In the genomic region with DNA sequence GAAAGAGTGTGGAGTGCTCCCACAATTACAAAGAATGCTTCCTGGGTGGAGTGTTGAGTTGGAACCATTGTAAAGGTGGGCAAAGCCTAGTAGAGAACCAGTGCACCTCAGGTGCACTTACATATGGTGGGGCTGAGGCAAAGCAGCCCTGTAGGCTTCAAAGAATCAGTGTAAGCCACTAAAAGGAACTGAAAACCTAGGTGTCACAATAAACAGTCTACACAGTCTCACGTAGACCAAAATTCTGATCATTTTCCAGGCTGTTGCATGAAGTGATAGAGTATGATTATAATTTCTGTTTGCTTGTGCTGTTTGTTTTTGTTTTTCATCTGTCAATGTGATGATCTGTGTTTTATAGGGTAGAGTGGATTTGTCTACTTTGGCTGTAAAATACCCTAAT, we compare ENCODE assay signal across 29 cellular contexts. TPM values are rescaled to one million over a fixed set of nuclear protein-coding genes. Genes with fewer than 3 reads are reported as not detected.
DNase-seq lines count a peak whose midpoint lies in the region; ATAC-seq and TF ChIP-seq lines count a peak whose summit lies in the region.
"Had no signal": no experiment of that assay in that cellular context is flagged by ENCODE, and none has a peak within 500 bp of the region (broad histone marks: within the 10 kb centered on the region; RNA-seq: fewer than 3 reads in every experiment).

No MANE protein-coding gene starts in this region.

- peaks cover 3% of the 10 kb centered on the region for H3K27me3 Mint-ChIP-seq in activated CD8-positive, alpha-beta memory T cell treated with anti-CD3 and anti-CD28 coated beads, Interleukin-2, amount 10 ng/mL, durations not matched to agents 7 days and 5 days
- peaks cover 4% of the 10 kb centered on the region for H3K27me3 Mint-ChIP-seq in CD4-positive, alpha-beta T cell
- H3K27me3 Mint-ChIP-seq in activated T-helper 17 cell treated with anti-CD3 and anti-CD28 coated beads, Interleukin-2, amount 50 U/mL, for 72 hours, result peaks cover 1% of the 10 kb centered on the region
- H3K27me3 Mint-ChIP-seq in endothelial cell (ENCODE audit: unreplicated experiment), result no peaks in the 10 kb centered on the region
- H3K27me3 Mint-ChIP-seq: IgD-negative memory B cell had no signal

- H3K9me3 ChIP-seq in CD4-positive, alpha-beta T cell (ENCODE audit: control insufficient read depth, low read length), result no peaks in the 10 kb centered on the region
- no peaks in the 10 kb centered on the region for H3K9me3 ChIP-seq in mesenchymal stem cell (ENCODE audit: control insufficient read depth, low read length)
- H3K9me3 ChIP-seq: Caco-2, gastrocnemius medialis, ovary, transverse colon had no signal

- no peak overlapping the region for H3K14ac ChIP-seq in mesenchymal stem cell (ENCODE audit: low read length in 2 of 2)

- no peak overlapping the region for H3K4me2 ChIP-seq in mesenchymal stem cell (ENCODE audit: low read length, poor library complexity, severe bottlenecking)

- no peak for TF ChIP-seq CTCF in CD4-positive, alpha-beta T cell (IDR thresholded peaks at IDR 0.05)
- no peak for TF ChIP-seq CTCF in endothelial cell (IDR thresholded peaks at IDR 0.05; ENCODE audit: unreplicated experiment)

- H2BK120ac ChIP-seq in mesenchymal stem cell (ENCODE audit: low read depth, low read length), result no peak overlapping the region

- WGBS in mesenchymal stem cell, result 100% methylated on average over 1 of the region's 1 CpG

- H3K4me3 Mint-ChIP-seq in activated CD8-positive, alpha-beta memory T cell treated with anti-CD3 and anti-CD28 coated beads, Interleukin-2, amount 10 ng/mL, durations not matched to agents 7 days and 5 days, result no peak overlapping the region
- H3K4me3 Mint-ChIP-seq in CD4-positive, alpha-beta T cell, result peak overlapping the region; percentile 63
- no peak overlapping the region for H3K4me3 Mint-ChIP-seq in activated T-helper 17 cell treated with anti-CD3 and anti-CD28 coated beads, Interleukin-2, amount 50 U/mL, for 72 hours
- H3K4me3 Mint-ChIP-seq in endothelial cell (ENCODE audit: unreplicated experiment), result no peak overlapping the region

- no peak for ATAC-seq in activated CD8-positive, alpha-beta memory T cell treated with anti-CD3 and anti-CD28 coated beads, Interleukin-2, amount 10 ng/mL, durations not matched to agents 7 days and 5 days
- no peak for ATAC-seq in CD4-positive, alpha-beta T cell (ENCODE audit: poor library complexity)
- no peak for ATAC-seq in activated T-helper 17 cell treated with anti-CD3 and anti-CD28 coated beads, Interleukin-2, amount 50 U/mL, for 72 hours (replicated peaks)
- no peak for ATAC-seq in GM18519 (IDR thresholded peaks at IDR 0.05; ENCODE audit: low FRiP score, unreplicated experiment)
- ATAC-seq: gastrocnemius medialis, left colon, Panc1 had no signal

- H4K8ac ChIP-seq in mesenchymal stem cell (ENCODE audit: low read length), result no peak overlapping the region

- H3K79me1 ChIP-seq in mesenchymal stem cell (replicated peaks; ENCODE audit: low read length, poor library complexity, severe bottlenecking), result peaks cover 12% of the 10 kb centered on the region

- no peak overlapping the region for H3K18ac ChIP-seq in mesenchymal stem cell (ENCODE audit: low read depth in 1 of 2, low read length in 2 of 2)

- H2AFZ ChIP-seq in mesenchymal stem cell (ENCODE audit: low read depth, low read length), result no peak overlapping the region

- H3K23ac ChIP-seq in mesenchymal stem cell (ENCODE audit: low read length in 2 of 2), result no peak overlapping the region

- no peak overlapping the region for H4K91ac ChIP-seq in mesenchymal stem cell (ENCODE audit: low read length)

- POLR2A ChIA-PET in CD4-positive, alpha-beta T cell (lab: Charles Lee), result interaction anchor here (1.2 kb wide), 1 partner anchor 416 kb away, joined by 3 read pairs; a partner anchor contains a TSS

- peaks cover 22% of the 10 kb centered on the region for H3K36me3 Mint-ChIP-seq in activated CD8-positive, alpha-beta memory T cell treated with anti-CD3 and anti-CD28 coated beads, Interleukin-2, amount 10 ng/mL, durations not matched to agents 7 days and 5 days
- peaks cover 31% of the 10 kb centered on the region for H3K36me3 Mint-ChIP-seq in CD4-positive, alpha-beta T cell (ENCODE audit: low read depth)
- peaks cover 6% of the 10 kb centered on the region for H3K36me3 Mint-ChIP-seq in activated T-helper 17 cell treated with anti-CD3 and anti-CD28 coated beads, Interleukin-2, amount 50 U/mL, for 72 hours (ENCODE audit: low read depth)
- peaks cover 10% of the 10 kb centered on the region for H3K36me3 Mint-ChIP-seq in endothelial cell (ENCODE audit: low read depth, unreplicated experiment)
- H3K36me3 Mint-ChIP-seq: IgD-negative memory B cell had no signal

- H3K27me3 ChIP-seq in CD4-positive, alpha-beta T cell (ENCODE audit: control insufficient read depth, insufficient read depth, low read length), result peaks cover 4% of the 10 kb centered on the region
- no peaks in the 10 kb centered on the region for H3K27me3 ChIP-seq in mesenchymal stem cell (ENCODE audit: control insufficient read depth in 1 of 2, insufficient read depth in 1 of 2, low read length in 2 of 2)
- H3K27me3 ChIP-seq: ovary had no signal

- H3K27ac Mint-ChIP-seq in activated CD8-positive, alpha-beta memory T cell treated with anti-CD3 and anti-CD28 coated beads, Interleukin-2, amount 10 ng/mL, durations not matched to agents 7 days and 5 days, result peak overlapping the region; percentile 33
- peak overlapping the region; percentile 67 for H3K27ac Mint-ChIP-seq in CD4-positive, alpha-beta T cell
- H3K27ac Mint-ChIP-seq in activated T-helper 17 cell treated with anti-CD3 and anti-CD28 coated beads, Interleukin-2, amount 50 U/mL, for 72 hours, result peak overlapping the region; percentile 35
- no peak overlapping the region for H3K27ac Mint-ChIP-seq in endothelial cell (ENCODE audit: unreplicated experiment)

- no peaks in the 10 kb centered on the region for H3K9me3 Mint-ChIP-seq in activated CD8-positive, alpha-beta memory T cell treated with anti-CD3 and anti-CD28 coated beads, Interleukin-2, amount 10 ng/mL, durations not matched to agents 7 days and 5 days (ENCODE audit: low read depth)
- no peaks in the 10 kb centered on the region for H3K9me3 Mint-ChIP-seq in CD4-positive, alpha-beta T cell
- no peaks in the 10 kb centered on the region for H3K9me3 Mint-ChIP-seq in activated T-helper 17 cell treated with anti-CD3 and anti-CD28 coated beads, Interleukin-2, amount 50 U/mL, for 72 hours
- H3K9me3 Mint-ChIP-seq in endothelial cell (ENCODE audit: unreplicated experiment), result no peaks in the 10 kb centered on the region
- H3K9me3 Mint-ChIP-seq: IgD-negative memory B cell had no signal

- CTCF ChIA-PET in activated CD8-positive, alpha-beta memory T cell treated with anti-CD3 and anti-CD28 coated beads, Interleukin-2, amount 10 ng/mL, durations not matched to agents 7 days and 5 days (lab: Charles Lee), result interaction anchor here (1.2 kb wide), 1 partner anchor 27 kb away, joined by 5 read pairs; no protein-coding TSS in a partner anchor
- CTCF ChIA-PET in CD4-positive, alpha-beta T cell (lab: Charles Lee), result no interaction called here

- no peak for DNase-seq in activated CD8-positive, alpha-beta memory T cell treated with anti-CD3 and anti-CD28 coated beads, Interleukin-2, amount 10 ng/mL, durations not matched to agents 7 days and 5 days
- DNase-seq in activated CD8-positive, alpha-beta memory T cell treated with anti-CD3 and anti-CD28 coated beads, Interleukin-2, amount 50 U/mL, for 48 hours, result no peak
- no peak for DNase-seq in CD4-positive, alpha-beta T cell
- DNase-seq in mesenchymal stem cell, result no peak
- no peak for DNase-seq in stimulated activated CD4-positive, alpha-beta T cell treated with anti-CD3 and anti-CD28 coated beads, Interleukin-4, amount 100 ng/mL, for 24 hours
- DNase-seq in endothelial cell (ENCODE audit: low spot score), result no peak
- DNase-seq: Caco-2; cerebellar nuclear complex; DMS79; gastrocnemius medialis; GDM1; H7; hippocampal formation; left colon; NCI-H1092; NCI-H187; NCI-H2171 treated with DMSO at 0.1 percent for 48 hours; NCI-H524; NK-92 treated with Interleukin-12 subunit alpha and Interleukin-12 subunit beta, amount 100 ng/mL, for 24 hours; ovary; SHP77; stimulated activated CD8-positive, alpha-beta memory T cell treated with anti-CD3 and anti-CD28 coated beads, Interleukin-4, amount 100 ng/mL, for 48 hours; transverse colon had no signal

- H2AK5ac ChIP-seq in mesenchymal stem cell (ENCODE audit: low read length, severe bottlenecking), result no peak overlapping the region

- no peak overlapping the region for H3K4me3 ChIP-seq in mesenchymal stem cell (ENCODE audit: insufficient read depth in 1 of 2, low read depth in 1 of 2, low read length in 2 of 2)
- H3K4me3 ChIP-seq: gastrocnemius medialis, ovary, skin epidermis, transverse colon had no signal

- H3K36me3 ChIP-seq in mesenchymal stem cell (ENCODE audit: control insufficient read depth in 1 of 2, insufficient read depth in 2 of 2, low read depth in 1 of 2, low read length in 2 of 2), result peaks cover 15 to 25% of the 10 kb centered on the region in 2 experiments
- H3K36me3 ChIP-seq: ovary had no signal

- H2BK12ac ChIP-seq in mesenchymal stem cell (ENCODE audit: low read length in 2 of 2), result no peak overlapping the region

- H2BK15ac ChIP-seq in mesenchymal stem cell (ENCODE audit: low read depth, poor library complexity, severe bottlenecking), result no peak overlapping the region

- intact Hi-C loops in CD4-positive, alpha-beta T cell (cut with DNase I, micrococcal nuclease), result loop anchor here (5.0 to 10.0 kb wide), 3 partner anchors 425 to 545 kb away; a partner anchor contains a TSS

- no peak overlapping the region for H2BK5ac ChIP-seq in mesenchymal stem cell (ENCODE audit: low read depth, low read length, poor library complexity, severe bottlenecking)

- H3K4ac ChIP-seq in mesenchymal stem cell (ENCODE audit: low read depth in 1 of 2, low read length in 2 of 2), result no peak overlapping the region

- peaks cover 30% of the 10 kb centered on the region for H3K4me1 Mint-ChIP-seq in activated CD8-positive, alpha-beta memory T cell treated with anti-CD3 and anti-CD28 coated beads, Interleukin-2, amount 10 ng/mL, durations not matched to agents 7 days and 5 days
- H3K4me1 Mint-ChIP-seq in CD4-positive, alpha-beta T cell (ENCODE audit: low read depth), result peaks cover 22% of the 10 kb centered on the region
- H3K4me1 Mint-ChIP-seq in activated T-helper 17 cell treated with anti-CD3 and anti-CD28 coated beads, Interleukin-2, amount 50 U/mL, for 72 hours, result peaks cover 27% of the 10 kb centered on the region
- H3K4me1 Mint-ChIP-seq in endothelial cell (ENCODE audit: unreplicated experiment), result no peaks in the 10 kb centered on the region

- H3K4me1 ChIP-seq in mesenchymal stem cell (ENCODE audit: control insufficient read depth, insufficient read depth, low read depth, low read length), result peaks cover 7% of the 10 kb centered on the region
- H3K4me1 ChIP-seq: Caco-2 had no signal

- no peak overlapping the region for H3K27ac ChIP-seq in CD4-positive, alpha-beta T cell (ENCODE audit: low read depth, low read length)
- H3K27ac ChIP-seq in mesenchymal stem cell (ENCODE audit: low read length, poor library complexity, severe bottlenecking), result no peak overlapping the region
- H3K27ac ChIP-seq: gastrocnemius medialis, ovary, skin epidermis, transverse colon, VCaP had no signal

- H3K9ac ChIP-seq in mesenchymal stem cell (ENCODE audit: low read length), result peak overlapping the region; percentile 7

RNA-seq across cellular contexts. Expression of gene ABT1, which starts 2.8 kb away (rescaled TPM):
- total RNA-seq in activated CD8-positive, alpha-beta memory T cell treated with anti-CD3 and anti-CD28 coated beads, Interleukin-2, amount 10 ng/mL, durations not matched to agents 7 days and 5 days, result 10 to 100 TPM; 23.4 to 30.0 TPM
- total RNA-seq in CD4-positive, alpha-beta T cell, result 10 to 100 TPM; 39.8 to 40.4 TPM
- total RNA-seq in activated T-helper 17 cell treated with anti-CD3 and anti-CD28 coated beads, Interleukin-2, amount 50 U/mL, for 72 hours, result 10 to 100 TPM; 24.5 to 30.0 TPM
- polyA plus RNA-seq in mesenchymal stem cell (2013, experiment 1 of 2), result 15.1 TPM
- polyA plus RNA-seq in mesenchymal stem cell (2013, experiment 2 of 2), result 15.5 TPM
- 20.4 TPM for total RNA-seq in endothelial cell (ENCODE audit: unreplicated experiment)

RNA-seq across cellular contexts. Expression of gene ZNF322, which starts 60.0 kb away (rescaled TPM):
- total RNA-seq in activated CD8-positive, alpha-beta memory T cell treated with anti-CD3 and anti-CD28 coated beads, Interleukin-2, amount 10 ng/mL, durations not matched to agents 7 days and 5 days, result 10 to 100 TPM; 12.0 to 13.7 TPM
- under 1 TPM; 0.92 to 0.93 TPM for total RNA-seq in CD4-positive, alpha-beta T cell
- 1 to 10 TPM; 9.4 to 9.7 TPM for total RNA-seq in activated T-helper 17 cell treated with anti-CD3 and anti-CD28 coated beads, Interleukin-2, amount 50 U/mL, for 72 hours
- 11.2 TPM for polyA plus RNA-seq in mesenchymal stem cell (2013, experiment 1 of 2)
- polyA plus RNA-seq in mesenchymal stem cell (2013, experiment 2 of 2), result 10.8 TPM
- 35.0 TPM for total RNA-seq in endothelial cell (ENCODE audit: unreplicated experiment)

Comparison
In these comparisons a context has a peak if more than half of its experiments do, and no peak if none do; other contexts are left out.
1. RNA of gene ZNF322, which starts 60.0 kb away (total RNA-seq): 35.0 TPM in endothelial cell (single experiment), 12.0 to 13.7 TPM in activated CD8-positive, alpha-beta memory T cell treated with anti-CD3 and anti-CD28 coated beads, Interleukin-2, amount 10 ng/mL, durations not matched to agents 7 days and 5 days and 9.4 to 9.7 TPM in activated T-helper 17 cell treated with anti-CD3 and anti-CD28 coated beads, Interleukin-2, amount 50 U/mL, for 72 hours; 0.92 to 0.93 TPM in CD4-positive, alpha-beta T cell; every median in the first group is over 4 times any median in the second.